18 cellular contexts compared by ENCODE assay signal in genomic region chr11:134478611-134479010, GRCh38.
DNase-seq lines count a peak whose midpoint lies in the region; ATAC-seq and TF ChIP-seq lines count a peak whose summit lies in the region.
"Had no signal": no experiment of that assay in that cellular context is flagged by ENCODE, and none has a peak within 500 bp of the region (broad histone marks: within the 10 kb centered on the region; RNA-seq: fewer than 3 reads in every experiment).

No MANE protein-coding gene starts in this region.

- no peak overlapping the region for H3K4ac ChIP-seq in mesendoderm (ENCODE audit: low read depth, low read length)

- no peak for TF ChIP-seq POLR2A in GM18505 (IDR thresholded peaks at IDR 0.05; ENCODE audit: borderline replicate concordance, extremely low read depth, insufficient read depth, insufficient read length)

- no peak for TF ChIP-seq CTCF in SK-N-SH (IDR thresholded peaks at IDR 0.05)
- no peak for TF ChIP-seq CTCF in endodermal cell (conservative IDR thresholded peaks at IDR 0.05)

- POLR2A ChIA-PET in SK-N-SH (lab: Yijun Ruan, JAX) = no interaction called here

- no peak overlapping the region for H3K27ac Mint-ChIP-seq in endodermal cell
- H3K27ac Mint-ChIP-seq: CD14-positive monocyte; CD8-positive, alpha-beta T cell; GM23338; IgD-negative memory B cell had no signal

- no peak overlapping the region for H3K56ac ChIP-seq in mesendoderm (ENCODE audit: low read length)

- TF ChIP-seq RAD21 in SK-N-SH (IDR thresholded peaks at IDR 0.05; ENCODE audit: low read length) = no peak

- H3K9me3 Mint-ChIP-seq in endodermal cell = no peaks in the 10 kb centered on the region
- H3K9me3 Mint-ChIP-seq: CD8-positive, alpha-beta T cell; GM23338; IgD-negative memory B cell had no signal

- no peak overlapping the region for H3K23ac ChIP-seq in mesendoderm (ENCODE audit: low read length)

- no peaks in the 10 kb centered on the region for H3K79me1 ChIP-seq in mesendoderm (ENCODE audit: low read length)

- DNase-seq in SK-N-SH (peak; percentile 64), endodermal cell (peak; percentile 38), mesendoderm (peak; percentile 40), ureter (ENCODE audit: low spot score) (peak; percentile 18), GM19240 (ENCODE audit: insufficient read length, low spot score) (no peak), NCI-H1105 (lab: John Stamatoyannopoulos, UW) (no peak)
- DNase-seq: 8988T; Calu3; CD8-positive, alpha-beta T cell; DMS79 treated with DMSO at 0.1 percent for 48 hours had no signal

- no peaks in the 10 kb centered on the region for H3K79me2 ChIP-seq in SK-N-SH (ENCODE audit: insufficient read depth)
- H3K79me2 ChIP-seq in mesendoderm (ENCODE audit: control insufficient read depth, insufficient read depth, low read length) = no peaks in the 10 kb centered on the region

- H4K20me1 ChIP-seq in SK-N-SH (ENCODE audit: insufficient read depth) = no peaks in the 10 kb centered on the region

- no peak overlapping the region for H3K18ac ChIP-seq in mesendoderm (ENCODE audit: low read length)

- H2BK15ac ChIP-seq in mesendoderm (replicated peaks; ENCODE audit: low read depth) = no peak overlapping the region

- no peak overlapping the region for H3K4me3 Mint-ChIP-seq in endodermal cell
- H3K4me3 Mint-ChIP-seq: CD14-positive monocyte; CD8-positive, alpha-beta T cell; GM23338; IgD-negative memory B cell had no signal

- H3K27me3 Mint-ChIP-seq in endodermal cell (ENCODE audit: insufficient read depth) = peaks cover 28% of the 10 kb centered on the region

- H2BK120ac ChIP-seq in mesendoderm (ENCODE audit: low read depth, low read length) = no peak overlapping the region

- H3K4me2 ChIP-seq in SK-N-SH (no peak overlapping the region), mesendoderm (ENCODE audit: low read length) (no peak overlapping the region)
- H3K4me2 ChIP-seq: BLaER1 had no signal

- no peaks in the 10 kb centered on the region for H3K4me1 Mint-ChIP-seq in endodermal cell
- H3K4me1 Mint-ChIP-seq: CD14-positive monocyte, IgD-negative memory B cell had no signal

- H3K27me3 ChIP-seq in SK-N-SH (ENCODE audit: insufficient read depth) (no peaks in the 10 kb centered on the region), endodermal cell (ENCODE audit: control insufficient read depth, insufficient read depth, low read length, poor library complexity, severe bottlenecking) (peaks cover 23% of the 10 kb centered on the region), mesendoderm (ENCODE audit: insufficient read depth, low read length, poor library complexity) (no peaks in the 10 kb centered on the region)
- H3K27me3 ChIP-seq: BLaER1 had no signal

- no peak overlapping the region for H2AK5ac ChIP-seq in mesendoderm (ENCODE audit: low read length)

- H2BK5ac ChIP-seq in mesendoderm (ENCODE audit: low read length) = no peak overlapping the region

- H3K9me3 ChIP-seq in SK-N-SH (no peaks in the 10 kb centered on the region), endodermal cell (ENCODE audit: control insufficient read depth, low read length) (no peaks in the 10 kb centered on the region)
- H3K9me3 ChIP-seq: BLaER1 had no signal

- H3K9me2 ChIP-seq in SK-N-SH = no peaks in the 10 kb centered on the region

- H2AFZ ChIP-seq in SK-N-SH (ENCODE audit: low read depth) = no peak overlapping the region
- H2AFZ ChIP-seq: GM23338 had no signal

- no peaks in the 10 kb centered on the region for H3K36me3 Mint-ChIP-seq in endodermal cell (ENCODE audit: low read depth)
- H3K36me3 Mint-ChIP-seq: CD14-positive monocyte; CD8-positive, alpha-beta T cell had no signal

- TF ChIP-seq EP300 in SK-N-SH (IDR thresholded peaks at IDR 0.05; ENCODE audit: borderline replicate concordance in 1 of 2, low read depth in 1 of 2, low read length in 1 of 2) = no peak

- H4K5ac ChIP-seq in mesendoderm (ENCODE audit: low read length) = no peak overlapping the region

- CTCF ChIA-PET in SK-N-SH (lab: Yijun Ruan, JAX) = interaction anchor here (2.1 kb wide), 1 partner anchor 101 kb away, joined by 6 read pairs; no protein-coding TSS in a partner anchor

- H4K8ac ChIP-seq in mesendoderm (ENCODE audit: low read depth, low read length) = no peak overlapping the region

- WGBS in SK-N-SH (ENCODE audit: low lambda C conversion rate) = 14% methylated on average over 2 of the region's 2 CpGs
- 33 to 57% methylated on average over 2 of the region's 2 CpGs for WGBS in endodermal cell (ENCODE audit: insufficient coverage in 1 of 2, insufficient read length in 1 of 2), 2 experiments
- no CpG with 5 or more reads among the region's 2 CpGs for WGBS in mesendoderm (ENCODE audit: extremely low coverage, insufficient coverage, low lambda C conversion rate)

- H3K9ac ChIP-seq in SK-N-SH (no peak overlapping the region), endodermal cell (ENCODE audit: extremely low read depth, low read length, poor library complexity, severe bottlenecking) (no peak overlapping the region), mesendoderm (ENCODE audit: low read length) (no peak overlapping the region)
- H3K9ac ChIP-seq: BLaER1 had no signal

- H3K27ac ChIP-seq in SK-N-SH (ENCODE audit: low read depth in 2 of 2, low read length in 1 of 2) = no peak overlapping the region
- H3K27ac ChIP-seq in endodermal cell (ENCODE audit: low read depth, low read length) = no peak overlapping the region
- no peak overlapping the region for H3K27ac ChIP-seq in mesendoderm (ENCODE audit: low read depth, low read length)
- H3K27ac ChIP-seq: BLaER1 had no signal

- H3K4me1 ChIP-seq in SK-N-SH (ENCODE audit: control insufficient read depth in 1 of 2, insufficient read depth in 2 of 2, low read depth in 1 of 2, low read length in 1 of 2) (peaks cover 0 to 6% of the 10 kb centered on the region in 2 experiments; a peak in 1 of 4 replicates), endodermal cell (ENCODE audit: control insufficient read depth, insufficient read depth, low read length) (no peaks in the 10 kb centered on the region), mesendoderm (ENCODE audit: control insufficient read depth, low read depth, low read length) (peaks cover 2% of the 10 kb centered on the region)

- no peak for ATAC-seq in SK-N-SH treated with all-trans-retinoic acid at 6 μM for 48 hours
- ATAC-seq in GM18505 (IDR thresholded peaks at IDR 0.05; ENCODE audit: unreplicated experiment) = no peak
- ATAC-seq: CD8-positive, alpha-beta T cell; GM12878; HepG2 had no signal

- no peaks in the 10 kb centered on the region for H3F3A ChIP-seq in SK-N-SH (replicated peaks; ENCODE audit: insufficient read depth)

- H3K36me3 ChIP-seq in SK-N-SH (replicated peaks in 1 of 2; ENCODE audit: control insufficient read depth in 1 of 2, insufficient read depth in 2 of 2, low read length in 1 of 2) = no peaks in the 10 kb centered on the region
- no peaks in the 10 kb centered on the region for H3K36me3 ChIP-seq in endodermal cell (ENCODE audit: control insufficient read depth, insufficient read depth, low read length)
- no peaks in the 10 kb centered on the region for H3K36me3 ChIP-seq in mesendoderm (ENCODE audit: control insufficient read depth, insufficient read depth, low read length)
- H3K36me3 ChIP-seq: BLaER1 had no signal

- no peak overlapping the region for H3K4me3 ChIP-seq in SK-N-SH (ENCODE audit: low read depth in 2 of 2, low read length in 1 of 2)
- H3K4me3 ChIP-seq in endodermal cell (ENCODE audit: low read length) = no peak overlapping the region
- no peak overlapping the region for H3K4me3 ChIP-seq in mesendoderm (ENCODE audit: low read length)
- H3K4me3 ChIP-seq: BLaER1, GM12878, GM23338 had no signal

TF ChIP-seq in SK-N-SH, 30 proteins besides CTCF, POLR2A, EP300 and RAD21 (continues in another document):
- TF ChIP-seq YY1 (IDR thresholded peaks at IDR 0.05; ENCODE audit: low read depth) (no peak), EZH2phosphoT487 (IDR thresholded peaks at IDR 0.05; ENCODE audit: borderline replicate concordance, low read depth) (no peak), ELF1 (IDR thresholded peaks at IDR 0.05) (no peak), SIN3A (IDR thresholded peaks at IDR 0.05; ENCODE audit: borderline replicate concordance, low read depth, low read length) (no peak)
- TF ChIP-seq, protein P1, sequence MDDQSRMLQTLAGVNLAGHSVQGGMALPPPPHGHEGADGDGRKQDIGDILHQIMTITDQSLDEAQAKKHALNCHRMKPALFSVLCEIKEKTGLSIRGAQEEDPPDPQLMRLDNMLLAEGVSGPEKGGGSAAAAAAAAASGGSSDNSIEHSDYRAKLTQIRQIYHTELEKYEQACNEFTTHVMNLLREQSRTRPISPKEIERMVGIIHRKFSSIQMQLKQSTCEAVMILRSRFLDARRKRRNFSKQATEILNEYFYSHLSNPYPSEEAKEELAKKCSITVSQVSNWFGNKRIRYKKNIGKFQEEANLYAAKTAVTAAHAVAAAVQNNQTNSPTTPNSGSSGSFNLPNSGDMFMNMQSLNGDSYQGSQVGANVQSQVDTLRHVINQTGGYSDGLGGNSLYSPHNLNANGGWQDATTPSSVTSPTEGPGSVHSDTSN (IDR thresholded peaks at IDR 0.05) = no peak

TF ChIP-seq in SK-N-SH treated with all-trans-retinoic acid at 6 μM for 48 hours, 23 proteins besides CTCF, POLR2A, EP300 and RAD21 (continues in another document):
- no peak for TF ChIP-seq ZNF565 (CRISPR knock-in tag; conservative IDR thresholded peaks at IDR 0.05; ENCODE audit: low read depth)
- TF ChIP-seq, protein P2, sequence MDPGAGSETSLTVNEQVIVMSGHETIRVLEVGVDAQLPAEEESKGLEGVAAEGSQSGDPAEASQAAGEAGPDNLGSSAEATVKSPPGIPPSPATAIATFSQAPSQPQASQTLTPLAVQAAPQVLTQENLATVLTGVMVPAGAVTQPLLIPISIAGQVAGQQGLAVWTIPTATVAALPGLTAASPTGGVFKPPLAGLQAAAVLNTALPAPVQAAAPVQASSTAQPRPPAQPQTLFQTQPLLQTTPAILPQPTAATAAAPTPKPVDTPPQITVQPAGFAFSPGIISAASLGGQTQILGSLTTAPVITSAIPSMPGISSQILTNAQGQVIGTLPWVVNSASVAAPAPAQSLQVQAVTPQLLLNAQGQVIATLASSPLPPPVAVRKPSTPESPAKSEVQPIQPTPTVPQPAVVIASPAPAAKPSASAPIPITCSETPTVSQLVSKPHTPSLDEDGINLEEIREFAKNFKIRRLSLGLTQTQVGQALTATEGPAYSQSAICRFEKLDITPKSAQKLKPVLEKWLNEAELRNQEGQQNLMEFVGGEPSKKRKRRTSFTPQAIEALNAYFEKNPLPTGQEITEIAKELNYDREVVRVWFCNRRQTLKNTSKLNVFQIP (CRISPR knock-in tag; IDR thresholded peaks at IDR 0.05; ENCODE audit: borderline replicate concordance, low read depth) = no peak
- TF ChIP-seq, protein P3, sequence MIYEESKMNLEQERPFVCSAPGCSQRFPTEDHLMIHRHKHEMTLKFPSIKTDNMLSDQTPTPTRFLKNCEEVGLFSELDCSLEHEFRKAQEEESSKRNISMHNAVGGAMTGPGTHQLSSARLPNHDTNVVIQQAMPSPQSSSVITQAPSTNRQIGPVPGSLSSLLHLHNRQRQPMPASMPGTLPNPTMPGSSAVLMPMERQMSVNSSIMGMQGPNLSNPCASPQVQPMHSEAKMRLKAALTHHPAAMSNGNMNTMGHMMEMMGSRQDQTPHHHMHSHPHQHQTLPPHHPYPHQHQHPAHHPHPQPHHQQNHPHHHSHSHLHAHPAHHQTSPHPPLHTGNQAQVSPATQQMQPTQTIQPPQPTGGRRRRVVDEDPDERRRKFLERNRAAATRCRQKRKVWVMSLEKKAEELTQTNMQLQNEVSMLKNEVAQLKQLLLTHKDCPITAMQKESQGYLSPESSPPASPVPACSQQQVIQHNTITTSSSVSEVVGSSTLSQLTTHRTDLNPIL (CRISPR knock-in tag; IDR thresholded peaks at IDR 0.05; ENCODE audit: low read depth) = no peak

Comparison
In these comparisons a context has a peak if more than half of its experiments do, and no peak if none do; other contexts are left out.
1. DNase-seq: peak in SK-N-SH (single experiment), endodermal cell (single experiment), mesendoderm (single experiment) and ureter (single experiment); none in GM19240 (single experiment) and NCI-H1105 (single experiment).